1 cellular context compared by ENCODE assay signal in genomic region chr20:62021794-62022419, GRCh38.
TF ChIP-seq lines count a peak whose summit lies in the region.

No MANE protein-coding gene starts in this region.

TF ChIP-seq in H1, 55 proteins besides CTCF, POLR2A, EP300 and RAD21:
- TF ChIP-seq FOSL1 (IDR thresholded peaks at IDR 0.05; ENCODE audit: insufficient read depth, low read depth, low read length), result no peak
- no peak for TF ChIP-seq SAP30 (IDR thresholded peaks at IDR 0.05; ENCODE audit: insufficient read depth, insufficient replicate concordance, low read length)
- TF ChIP-seq POU5F1 (IDR thresholded peaks at IDR 0.05; ENCODE audit: low read depth, low read length), result no peak
- no peak for TF ChIP-seq E2F6 (IDR thresholded peaks at IDR 0.05)
- TF ChIP-seq SRF (IDR thresholded peaks at IDR 0.05; ENCODE audit: low read depth, low read length), result no peak
